16 cellular contexts compared by ENCODE assay signal in the genomic region with DNA sequence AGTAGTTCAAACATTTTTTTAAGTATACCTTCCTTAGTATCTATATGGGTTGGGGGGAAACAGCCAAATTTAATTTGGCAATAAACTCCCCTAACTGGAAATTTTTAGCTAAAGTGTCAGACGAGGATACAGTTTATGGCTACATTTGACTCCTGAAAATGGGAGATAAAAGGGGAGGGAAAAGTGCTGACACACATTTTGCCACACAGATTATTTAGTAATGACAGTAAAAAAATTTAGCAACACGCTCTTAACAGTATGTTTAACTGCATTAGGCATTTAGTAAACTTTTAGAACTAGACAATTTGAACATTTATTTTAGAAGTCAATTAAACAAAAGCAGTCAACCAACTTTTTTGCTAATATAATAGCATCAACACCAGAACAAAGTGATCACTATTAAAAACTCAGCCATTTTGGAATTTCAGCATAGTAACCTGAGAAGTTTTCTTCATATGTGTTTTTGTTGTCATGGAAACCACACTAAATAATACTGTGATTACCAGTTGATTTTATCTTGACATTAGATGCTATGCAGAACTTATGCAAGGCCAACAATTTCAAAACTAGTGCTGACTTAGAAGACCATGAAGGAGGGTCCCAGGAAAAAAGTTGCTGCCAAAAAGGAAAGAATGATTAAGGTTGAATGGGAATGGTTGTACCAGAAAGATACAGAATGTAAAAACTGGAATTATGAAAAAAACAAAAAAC. TPM values are rescaled to one million over a fixed set of nuclear protein-coding genes. Genes with fewer than 3 reads are reported as not detected.
A peak's percentile ranks its signal among the peaks of the same experiment; 100 is the strongest.
DNase-seq lines count a peak whose midpoint lies in the region; ATAC-seq, FAIRE-seq and TF ChIP-seq lines count a peak whose summit lies in the region.
"Had no signal": no experiment of that assay in that cellular context is flagged by ENCODE, and none has a peak within 500 bp of the region (broad histone marks: within the 10 kb centered on the region; RNA-seq: fewer than 3 reads in every experiment).

No MANE protein-coding gene starts in this region.

- H3K4me3 Mint-ChIP-seq in activated naive CD8-positive, alpha-beta T cell treated with anti-CD3 and anti-CD28 coated beads, Interleukin-2, amount 50 U/mL, for 24 hours, result no peak overlapping the region
- H3K4me3 Mint-ChIP-seq: activated T-helper 17 cell treated with anti-CD3 and anti-CD28 coated beads, Interleukin-2, amount 50 U/mL, for 72 hours had no signal

- H2AFZ ChIP-seq in HepG2 (ENCODE audit: low read length), result no peak overlapping the region

- CTCF ChIA-PET in HepG2 (lab: Yijun Ruan, JAX; ENCODE audit: low intra/inter-chr PET ratio, low total read pairs), result no interaction called here

- no peak for FAIRE-seq in HepG2 (lab: Jason Lieb, UNC)

- WGBS in HepG2 (ENCODE audit: low lambda C conversion rate), result 8% methylated on average over 2 of the region's 2 CpGs
- 69% methylated on average over 2 of the region's 2 CpGs for WGBS in right lobe of liver (ENCODE audit: insufficient coverage, low coverage, low lambda C conversion rate, missing lambda C conversion rate)

- intact Hi-C loops in HepG2 (cut with micrococcal nuclease; ENCODE audit: unreplicated experiment) (no loop called here), right lobe of liver (cut with DNase I) (no loop called here)

- H4K20me1 ChIP-seq in HepG2 (ENCODE audit: insufficient read depth, low read length), result no peaks in the 10 kb centered on the region

- POLR2A ChIA-PET in HepG2 (lab: Yijun Ruan, JAX), result no interaction called here

- H3K4me1 Mint-ChIP-seq in activated naive CD8-positive, alpha-beta T cell treated with anti-CD3 and anti-CD28 coated beads, Interleukin-2, amount 50 U/mL, for 24 hours, result peaks cover 26% of the 10 kb centered on the region

- ATAC-seq in HepG2 (no peak), right lobe of liver (no peak), HG02852 (IDR thresholded peaks at IDR 0.05; ENCODE audit: unreplicated experiment) (no peak)
- no peak for ATAC-seq in activated naive CD8-positive, alpha-beta T cell treated with anti-CD3 and anti-CD28 coated beads, Interleukin-2, amount 50 U/mL, for 24 hours
- ATAC-seq: activated T-helper 17 cell treated with anti-CD3 and anti-CD28 coated beads, Interleukin-2, amount 50 U/mL, for 72 hours had no signal

- H3K27ac ChIP-seq in HepG2 (ENCODE audit: extremely low read length, insufficient read depth, low read length) (no peak overlapping the region), right lobe of liver (no peak overlapping the region)
- H3K27ac ChIP-seq: colonic mucosa had no signal

- H3K27me3 Mint-ChIP-seq in activated naive CD8-positive, alpha-beta T cell treated with anti-CD3 and anti-CD28 coated beads, Interleukin-2, amount 50 U/mL, for 24 hours, result peaks cover 14% of the 10 kb centered on the region
- H3K27me3 Mint-ChIP-seq: activated T-helper 17 cell treated with anti-CD3 and anti-CD28 coated beads, Interleukin-2, amount 50 U/mL, for 72 hours had no signal

- no peaks in the 10 kb centered on the region for H3K4me1 ChIP-seq in HepG2 (ENCODE audit: insufficient read depth, low read length)
- H3K4me1 ChIP-seq in right lobe of liver, result no peaks in the 10 kb centered on the region
- no peaks in the 10 kb centered on the region for H3K4me1 ChIP-seq in adipocyte (ENCODE audit: control insufficient read depth, insufficient read depth, low read length)
- H3K4me1 ChIP-seq: colonic mucosa had no signal

- H3K9me3 ChIP-seq in HepG2 (ENCODE audit: low read length), result no peaks in the 10 kb centered on the region
- no peaks in the 10 kb centered on the region for H3K9me3 ChIP-seq in right lobe of liver
- no peaks in the 10 kb centered on the region for H3K9me3 ChIP-seq in adipocyte (ENCODE audit: control insufficient read depth, low read length)
- H3K9me3 ChIP-seq: colonic mucosa had no signal

- TF ChIP-seq RAD21 in HepG2 (CRISPR knock-in tag; IDR thresholded peaks at IDR 0.05), result no peak

- H3K4me2 ChIP-seq in HepG2 (ENCODE audit: low read depth, low read length), result no peak overlapping the region

- TF ChIP-seq EP300 in HepG2 (IDR thresholded peaks at IDR 0.05; ENCODE audit: low read depth in 2 of 2, low read length in 2 of 2) (no peak), HepG2 (CRISPR knock-in tag; IDR thresholded peaks at IDR 0.05; ENCODE audit: borderline replicate concordance) (no peak)

- no TSS peak for BruUV-seq in HepG2 (replicated peaks; lab: Mats Ljungman, UMichigan)

- H3K79me2 ChIP-seq in HepG2 (ENCODE audit: insufficient read depth, low read length), result no peaks in the 10 kb centered on the region

- H3K36me3 ChIP-seq in HepG2 (replicated peaks in 1 of 2; ENCODE audit: control insufficient read depth in 1 of 2, insufficient read depth in 2 of 2, low read length in 2 of 2), result no peaks in the 10 kb centered on the region
- peaks cover 0 to 15% (median 2%) of the 10 kb centered on the region in 4 donors for H3K36me3 ChIP-seq in right lobe of liver
- H3K36me3 ChIP-seq in adipocyte (ENCODE audit: control insufficient read depth, insufficient read depth, low read length, severe bottlenecking), result no peaks in the 10 kb centered on the region
- H3K36me3 ChIP-seq: colonic mucosa had no signal

- DNase-seq in HepG2 (ENCODE audit: low spot score) (no peak), right lobe of liver (no peak), adipocyte (ENCODE audit: low read depth) (peak; percentile 79), fibroblast of villous mesenchyme (ENCODE audit: low read depth) (peak; percentile 58), NCI-H2081 treated with DMSO at 0.1 percent for 48 hours (lab: John Stamatoyannopoulos, UW) (no peak), CD1c-positive myeloid dendritic cell (ENCODE audit: extremely low spot score) (no peak)
- no peak for DNase-seq in activated naive CD8-positive, alpha-beta T cell treated with anti-CD3 and anti-CD28 coated beads, Interleukin-2, amount 50 U/mL, for 24 hours
- DNase-seq: colonic mucosa, hypothalamus, Karpas-422, NCI-H524, posterior cingulate gyrus had no signal

- no peak for TF ChIP-seq POLR2A in HepG2 (IDR thresholded peaks at IDR 0.05; ENCODE audit: insufficient read depth in 1 of 2, low read depth in 2 of 2, low read length in 2 of 2)
- TF ChIP-seq POLR2A in right lobe of liver (IDR thresholded peaks at IDR 0.05), result no peak

- H3K27me3 ChIP-seq in HepG2 (ENCODE audit: control insufficient read depth in 1 of 2, insufficient read depth in 2 of 2, low read length in 2 of 2) (no peaks in the 10 kb centered on the region), right lobe of liver (no peaks in the 10 kb centered on the region), adipocyte (replicated peaks; ENCODE audit: control insufficient read depth, insufficient read depth, low read length) (no peaks in the 10 kb centered on the region)
- H3K27me3 ChIP-seq: colonic mucosa had no signal

- no peaks in the 10 kb centered on the region for H3K36me3 Mint-ChIP-seq in activated naive CD8-positive, alpha-beta T cell treated with anti-CD3 and anti-CD28 coated beads, Interleukin-2, amount 50 U/mL, for 24 hours (ENCODE audit: low read depth)

- H3K9ac ChIP-seq in HepG2 (ENCODE audit: insufficient read depth, low read depth, low read length), result no peak overlapping the region
- no peak overlapping the region for H3K9ac ChIP-seq in adipocyte (ENCODE audit: low read length)

- H3K9me3 Mint-ChIP-seq in activated naive CD8-positive, alpha-beta T cell treated with anti-CD3 and anti-CD28 coated beads, Interleukin-2, amount 50 U/mL, for 24 hours, result peaks cover 2% of the 10 kb centered on the region
- H3K9me3 Mint-ChIP-seq: activated T-helper 17 cell treated with anti-CD3 and anti-CD28 coated beads, Interleukin-2, amount 50 U/mL, for 72 hours had no signal

- H3K4me3 ChIP-seq in HepG2 (replicated peaks in 1 of 3; ENCODE audit: insufficient read depth in 1 of 3, low read depth in 2 of 3, low read length in 3 of 3) (no peak overlapping the region), right lobe of liver (no peak overlapping the region), adipocyte (ENCODE audit: low read length) (no peak overlapping the region), fibroblast of villous mesenchyme (ENCODE audit: low read depth, low read length) (no peak overlapping the region)
- H3K4me3 ChIP-seq: colonic mucosa had no signal

- H3K27ac Mint-ChIP-seq in activated naive CD8-positive, alpha-beta T cell treated with anti-CD3 and anti-CD28 coated beads, Interleukin-2, amount 50 U/mL, for 24 hours, result no peak overlapping the region

- in situ Hi-C loops in HepG2 (cut with HindIII; ENCODE audit: extremely low pct_ligation_motif_present, low pct_unique_long_range_greater_than_20kb), result no loop called here

- TF ChIP-seq CTCF in HepG2 (CRISPR knock-in tag; IDR thresholded peaks at IDR 0.05) (no peak), right lobe of liver (IDR thresholded peaks at IDR 0.05) (no peak), fibroblast of villous mesenchyme (IDR thresholded peaks at IDR 0.05; ENCODE audit: insufficient read depth, low read depth, low read length) (no peak)

RNA-seq across cellular contexts. Expression of a gene that starts 47.0 kb away (rescaled TPM):
- total RNA-seq in HepG2 (2016; rRNA removed; fragmentation: Illumina TruSeq; extraction: Trizol) (53.6 and 75.5 TPM in 2 replicates), right lobe of liver (10 to 100 TPM; 54.7 to 91.6 (median 71.5) TPM), fibroblast of villous mesenchyme (88.6 and 127 TPM in 2 replicates)
- 19.9 and 20.4 TPM in 2 replicates for total RNA-seq in HepG2 (2016; cell fraction: cytosol; rRNA removed; fragmentation: Illumina TruSeq; extraction: Trizol; ENCODE audit: low read depth)
- 55.4 and 69.3 TPM in 2 replicates for total RNA-seq in HepG2 (2016; cell fraction: insoluble cytoplasmic fraction; rRNA removed; fragmentation: Illumina TruSeq; extraction: Trizol)
- 41.0 and 43.7 TPM in 2 replicates for total RNA-seq in HepG2 (2016; cell fraction: membrane; rRNA removed; fragmentation: Illumina TruSeq; extraction: Trizol)
- 52.9 and 55.9 TPM in 2 replicates for total RNA-seq in HepG2 (2016; cell fraction: nucleus; rRNA removed; fragmentation: Illumina TruSeq; extraction: Trizol)
- 66.2 and 71.7 TPM in 2 replicates for polyA plus RNA-seq in HepG2 (2011; rRNA removed)
- 69.5 and 71.5 TPM in 2 replicates for polyA plus RNA-seq in HepG2 (2011; cell fraction: cytosol; rRNA removed)
- 50.5 and 60.9 TPM in 2 replicates for polyA plus RNA-seq in HepG2 (2011; cell fraction: nucleus; rRNA removed)
- polyA plus RNA-seq in HepG2 (2012), result 56.0 and 60.1 TPM in 2 replicates
- polyA plus RNA-seq in HepG2 (2016; cell fraction: cytosol; fragmentation: Illumina TruSeq; extraction: Trizol; ENCODE audit: low read depth), result 34.7 and 37.4 TPM in 2 replicates
- polyA plus RNA-seq in HepG2 (2016; cell fraction: insoluble cytoplasmic fraction; fragmentation: Illumina TruSeq; extraction: Trizol; ENCODE audit: low read depth), result 161 and 167 TPM in 2 replicates
- polyA plus RNA-seq in HepG2 (2016; cell fraction: membrane; fragmentation: Illumina TruSeq; extraction: Trizol; ENCODE audit: low read depth), result 56.9 and 63.5 TPM in 2 replicates
- polyA plus RNA-seq in HepG2 (2016; cell fraction: nucleus; fragmentation: Illumina TruSeq; extraction: Trizol; ENCODE audit: insufficient read depth, low read depth), result 94.6 and 99.1 TPM in 2 replicates
- polyA minus RNA-seq in HepG2 (2011; rRNA and poly(A)+ RNA removed; ENCODE audit: low replicate concordance), result 32.7 and 41.4 TPM in 2 replicates
- 30.4 and 30.6 TPM in 2 replicates for polyA minus RNA-seq in HepG2 (2011; cell fraction: cytosol; rRNA and poly(A)+ RNA removed)
- polyA minus RNA-seq in HepG2 (2011; cell fraction: nucleus; rRNA and poly(A)+ RNA removed), result 95.5 and 108 TPM in 2 replicates

RNA-seq across cellular contexts. Expression of a gene that starts 52.9 kb away (rescaled TPM):
- total RNA-seq in HepG2 (2016; rRNA removed; fragmentation: Illumina TruSeq; extraction: Trizol), result not detected in 2 replicates
- total RNA-seq in HepG2 (2016; cell fraction: cytosol; rRNA removed; fragmentation: Illumina TruSeq; extraction: Trizol; ENCODE audit: low read depth), result not detected in 2 replicates
- not detected in 2 replicates for total RNA-seq in HepG2 (2016; cell fraction: insoluble cytoplasmic fraction; rRNA removed; fragmentation: Illumina TruSeq; extraction: Trizol)
- total RNA-seq in HepG2 (2016; cell fraction: membrane; rRNA removed; fragmentation: Illumina TruSeq; extraction: Trizol), result not detected in 2 replicates
- not detected in 2 replicates for total RNA-seq in HepG2 (2016; cell fraction: nucleus; rRNA removed; fragmentation: Illumina TruSeq; extraction: Trizol)
- polyA plus RNA-seq in HepG2 (2011; rRNA removed), result not detected in 2 replicates
- not detected in 2 replicates for polyA plus RNA-seq in HepG2 (2011; cell fraction: cytosol; rRNA removed)
- polyA plus RNA-seq in HepG2 (2011; cell fraction: nucleus; rRNA removed), result not detected in 2 replicates
- polyA plus RNA-seq in HepG2 (2012), result not detected in 2 replicates
- not detected in 2 replicates for polyA plus RNA-seq in HepG2 (2016; cell fraction: cytosol; fragmentation: Illumina TruSeq; extraction: Trizol; ENCODE audit: low read depth)
- not detected in 2 replicates for polyA plus RNA-seq in HepG2 (2016; cell fraction: insoluble cytoplasmic fraction; fragmentation: Illumina TruSeq; extraction: Trizol; ENCODE audit: low read depth)
- not detected in 2 replicates for polyA plus RNA-seq in HepG2 (2016; cell fraction: membrane; fragmentation: Illumina TruSeq; extraction: Trizol; ENCODE audit: low read depth)
- polyA plus RNA-seq in HepG2 (2016; cell fraction: nucleus; fragmentation: Illumina TruSeq; extraction: Trizol; ENCODE audit: insufficient read depth, low read depth), result not detected in 2 replicates
- not detected in 2 replicates for polyA minus RNA-seq in HepG2 (2011; rRNA and poly(A)+ RNA removed; ENCODE audit: low replicate concordance)
- polyA minus RNA-seq in HepG2 (2011; cell fraction: cytosol; rRNA and poly(A)+ RNA removed), result not detected in 2 replicates
- polyA minus RNA-seq in HepG2 (2011; cell fraction: nucleus; rRNA and poly(A)+ RNA removed), result not detected in 2 replicates
- total RNA-seq in right lobe of liver, result 10 to 100 TPM in 4 of 6 experiments, 1 to 10 TPM in 2; 1.9 to 27.2 (median 21.8) TPM
- not detected in 2 replicates for total RNA-seq in fibroblast of villous mesenchyme
- total RNA-seq: activated T-helper 17 cell treated with anti-CD3 and anti-CD28 coated beads, Interleukin-2, amount 50 U/mL, for 72 hours had no signal
- polyA plus RNA-seq: esophagus, urinary bladder had no signal

Comparison
In these comparisons a context has a peak if more than half of its experiments do, and no peak if none do; other contexts are left out.
1. DNase-seq: peak in adipocyte (single experiment) and fibroblast of villous mesenchyme (single experiment); none in HepG2 (single experiment), right lobe of liver (0 of 3), NCI-H2081 treated with DMSO at 0.1 percent for 48 hours (single experiment), activated naive CD8-positive, alpha-beta T cell treated with anti-CD3 and anti-CD28 coated beads, Interleukin-2, amount 50 U/mL, for 24 hours (single experiment) and CD1c-positive myeloid dendritic cell (single experiment).